ENCODE assay signal across 10 cellular contexts in genomic region chr6:118963003-118963402, GRCh38. TPM values are rescaled to one million over a fixed set of nuclear protein-coding genes. Genes with fewer than 3 reads are reported as not detected.
A peak's percentile ranks its signal among the peaks of the same experiment; 100 is the strongest.
DNase-seq lines count a peak whose midpoint lies in the region; ATAC-seq and TF ChIP-seq lines count a peak whose summit lies in the region.
"Had no signal": no experiment of that assay in that cellular context is flagged by ENCODE, and none has a peak within 500 bp of the region (broad histone marks: within the 10 kb centered on the region; RNA-seq: fewer than 3 reads in every experiment).

No MANE protein-coding gene starts in this region.

- H3K9me3 ChIP-seq in DOHH2 (ENCODE audit: control insufficient read depth, insufficient read depth, low read length): no peaks in the 10 kb centered on the region
- no peaks in the 10 kb centered on the region for H3K9me3 ChIP-seq in thyroid gland
- H3K9me3 ChIP-seq: suprapubic skin had no signal

- intact Hi-C loops in thyroid gland (cut with DNase I): no loop called here

- no peaks in the 10 kb centered on the region for H3K9me3 Mint-ChIP-seq in neural crest cell
- H3K9me3 Mint-ChIP-seq: activated naive CD4-positive, alpha-beta T cell treated with anti-CD3 and anti-CD28 coated beads, Interleukin-2, amount 50 U/mL, for 24 hours had no signal

- H3K9me2 ChIP-seq in DOHH2 (replicated peaks; ENCODE audit: control insufficient read depth, low read length): no peaks in the 10 kb centered on the region

- in situ Hi-C loops in astrocyte of the spinal cord (cut with HindIII; ENCODE audit: low sequenced_read_pairs): no loop called here

- TF ChIP-seq CTCF in DOHH2 (IDR thresholded peaks at IDR 0.05; ENCODE audit: low read depth, low read length, poor library complexity, severe bottlenecking) (peak; percentile 37), astrocyte of the spinal cord (IDR thresholded peaks at IDR 0.05; ENCODE audit: low read depth, low read length) (peak; percentile 29), neural crest cell (conservative IDR thresholded peaks at IDR 0.05) (peak; percentile 46), thyroid gland (IDR thresholded peaks at IDR 0.05) (peak in 3 of 6 experiments; percentile 20 to 49 (median 36))

- no peak overlapping the region for H3K27ac ChIP-seq in DOHH2 (ENCODE audit: low read depth, low read length)
- H3K27ac ChIP-seq in thyroid gland: no peak overlapping the region
- H3K27ac ChIP-seq: suprapubic skin had no signal

- H4K20me1 ChIP-seq in DOHH2 (ENCODE audit: control insufficient read depth, insufficient read depth, low read depth, low read length): no peaks in the 10 kb centered on the region

- H3K36me3 ChIP-seq in DOHH2 (ENCODE audit: control insufficient read depth, low read length) (no peaks in the 10 kb centered on the region), thyroid gland (no peaks in the 10 kb centered on the region)
- H3K36me3 ChIP-seq: suprapubic skin had no signal

- peak; percentile 15 for DNase-seq in LoVo (ENCODE audit: low spot score)
- peak; percentile 23 for DNase-seq in astrocyte of the spinal cord (ENCODE audit: low read depth, low spot score)
- DNase-seq in neural crest cell (ENCODE audit: low read depth, low spot score): no peak
- DNase-seq in thyroid gland: no peak
- no peak for DNase-seq in mucosa of gallbladder (ENCODE audit: low spot score)
- DNase-seq: T1000 had no signal

- H3K27me3 Mint-ChIP-seq in neural crest cell (ENCODE audit: low read depth): no peaks in the 10 kb centered on the region
- H3K27me3 Mint-ChIP-seq: activated naive CD4-positive, alpha-beta T cell treated with anti-CD3 and anti-CD28 coated beads, Interleukin-2, amount 50 U/mL, for 24 hours had no signal

- ATAC-seq in GM18511 (IDR thresholded peaks at IDR 0.05; ENCODE audit: unreplicated experiment): no peak

- H3K4me3 Mint-ChIP-seq in neural crest cell: no peak overlapping the region
- H3K4me3 Mint-ChIP-seq: activated naive CD4-positive, alpha-beta T cell treated with anti-CD3 and anti-CD28 coated beads, Interleukin-2, amount 50 U/mL, for 24 hours had no signal

- no peaks in the 10 kb centered on the region for H3K79me2 ChIP-seq in DOHH2 (ENCODE audit: control insufficient read depth, low read length)

- H3K4me1 ChIP-seq in DOHH2 (ENCODE audit: control insufficient read depth, low read length): no peaks in the 10 kb centered on the region
- no peaks in the 10 kb centered on the region for H3K4me1 ChIP-seq in thyroid gland
- H3K4me1 ChIP-seq: suprapubic skin had no signal

- no peak overlapping the region for H3K4me3 ChIP-seq in DOHH2 (ENCODE audit: low read length)
- no peak overlapping the region for H3K4me3 ChIP-seq in astrocyte of the spinal cord (ENCODE audit: low read depth, low read length)
- H3K4me3 ChIP-seq in thyroid gland (replicated peaks in 1 of 3): no peak overlapping the region
- H3K4me3 ChIP-seq: suprapubic skin had no signal

- TF ChIP-seq POLR2A in thyroid gland (IDR thresholded peaks at IDR 0.05): no peak

- H3F3A ChIP-seq in DOHH2 (ENCODE audit: control insufficient read depth, insufficient read depth): no peaks in the 10 kb centered on the region

- no peak overlapping the region for H3K4me2 ChIP-seq in DOHH2 (ENCODE audit: low read length)

- peaks cover 5% of the 10 kb centered on the region for H3K4me1 Mint-ChIP-seq in neural crest cell
- H3K4me1 Mint-ChIP-seq: activated naive CD4-positive, alpha-beta T cell treated with anti-CD3 and anti-CD28 coated beads, Interleukin-2, amount 50 U/mL, for 24 hours had no signal

- no peak overlapping the region for H3K27ac Mint-ChIP-seq in neural crest cell (ENCODE audit: unreplicated experiment)
- H3K27ac Mint-ChIP-seq: activated naive CD4-positive, alpha-beta T cell treated with anti-CD3 and anti-CD28 coated beads, Interleukin-2, amount 50 U/mL, for 24 hours had no signal

- peaks cover 2% of the 10 kb centered on the region for H3K36me3 Mint-ChIP-seq in neural crest cell (ENCODE audit: low read depth)
- H3K36me3 Mint-ChIP-seq: activated naive CD4-positive, alpha-beta T cell treated with anti-CD3 and anti-CD28 coated beads, Interleukin-2, amount 50 U/mL, for 24 hours had no signal

- H3K27me3 ChIP-seq in DOHH2 (ENCODE audit: control insufficient read depth, low read length) (no peaks in the 10 kb centered on the region; the same call in 1 of the 2 replicates), thyroid gland (no peaks in the 10 kb centered on the region)
- H3K27me3 ChIP-seq: suprapubic skin had no signal

RNA-seq across cellular contexts. Expression of gene MCM9, which starts 28.0 kb away (rescaled TPM):
- total RNA-seq in neural crest cell: 20.4 and 20.7 TPM in 2 replicates
- total RNA-seq in thyroid gland: 10 to 100 TPM; 26.7 to 47.2 (median 35.8) TPM
- total RNA-seq in mucosa of gallbladder: 21.1 TPM

Comparison
In these comparisons a context has a peak if more than half of its experiments do, and no peak if none do; other contexts are left out.
1. DNase-seq: peak in LoVo (single experiment) and astrocyte of the spinal cord (single experiment); none in neural crest cell (single experiment), thyroid gland (0 of 2) and mucosa of gallbladder (single experiment).